ENCODE assay signal across 25 cellular contexts in the genomic region with DNA sequence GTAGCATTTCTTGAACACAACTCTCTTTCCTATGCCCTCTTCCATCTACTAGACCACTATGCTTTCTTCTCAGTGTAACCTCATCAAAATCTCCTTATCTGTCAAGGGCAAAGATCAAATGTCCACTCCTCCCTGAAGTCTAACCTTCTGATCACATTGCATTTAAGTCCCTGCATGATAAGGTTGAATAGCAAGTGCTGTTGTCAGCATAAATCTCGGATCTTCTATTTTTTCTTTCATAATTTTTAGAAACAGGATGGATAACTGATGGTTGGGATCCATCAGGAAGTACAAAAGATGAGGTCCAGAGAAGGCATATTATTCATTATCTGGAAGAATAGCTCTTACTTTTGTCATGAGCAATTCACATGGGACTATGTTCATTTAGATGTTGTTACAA. TPM values are rescaled to one million over a fixed set of nuclear protein-coding genes. Genes with fewer than 3 reads are reported as not detected.
"Had no signal": no experiment of that assay in that cellular context is flagged by ENCODE, and none has a peak within 500 bp of the region (broad histone marks: within the 10 kb centered on the region; RNA-seq: fewer than 3 reads in every experiment).

No MANE protein-coding gene starts in this region.

- H3K79me2 ChIP-seq: parathyroid adenoma had no signal

- H3K9me3 ChIP-seq: ovary, thyroid gland, vagina had no signal

- FAIRE-seq: urothelium cell line had no signal

- H3K4me1 ChIP-seq: neural progenitor cell, parathyroid adenoma, psoas muscle, stomach, thyroid gland, tibial nerve, upper lobe of left lung, vagina had no signal

- H3K36me3 ChIP-seq: ovary, stomach, thoracic aorta, thyroid gland, tibial nerve, upper lobe of left lung, vagina had no signal

- H3K4me3 ChIP-seq: neural progenitor cell, ovary, psoas muscle, skin epidermis, stomach, thoracic aorta, thyroid gland, tibial nerve, upper lobe of left lung, vagina had no signal

- H3K27ac ChIP-seq: neural progenitor cell, ovary, parathyroid adenoma, psoas muscle, skin epidermis, stomach, thoracic aorta, thyroid gland, tibial nerve, upper lobe of left lung, vagina had no signal

- ATAC-seq: natural killer cell; psoas muscle; right cardiac atrium; sciatic nerve; stimulated activated effector memory CD8-positive, alpha-beta T cell treated with anti-CD3 and anti-CD28 coated beads, Interleukin-12 subunit alpha, Interleukin-12 subunit beta, amount 100 ng/mL, for 72 hours; stimulated activated naive B cell treated with anti-CD40 and anti-IgM and Interleukin-4, amounts not matched to agents 10 μg/mL and 1 μg/mL and 100 μg/mL, for 72 hours had no signal

- H3K27me3 ChIP-seq: neural progenitor cell, ovary, stomach, thyroid gland, tibial nerve, upper lobe of left lung, vagina had no signal

- H3K4me2 ChIP-seq: neural progenitor cell had no signal

- DNase-seq: natural killer cell; occipital lobe; ovary; posterior cingulate gyrus; psoas muscle; right cardiac atrium; stimulated activated CD4-positive, alpha-beta T cell treated with anti-CD3 and anti-CD28 coated beads, Interleukin-15, amount 100 ng/mL, for 24 hours; stimulated activated CD4-positive, alpha-beta T cell treated with anti-CD3 and anti-CD28 coated beads, Interleukin-2, amount 100 ng/mL, for 24 hours; stimulated activated CD4-positive, alpha-beta T cell treated with anti-CD3 and anti-CD28 coated beads, Interleukin-2, amount 100 ng/mL, for 48 hours; stimulated activated CD4-positive, alpha-beta T cell treated with anti-CD3 and anti-CD28 coated beads, Interleukin-4, amount 100 ng/mL, for 24 hours; stimulated activated naive B cell treated with anti-CD40 and anti-IgM and Interleukin-4, amounts not matched to agents 10 μg/mL and 1 μg/mL and 100 μg/mL, for 72 hours; stimulated activated naive CD4-positive, alpha-beta T cell treated with Interleukin-2 at 50 U/mL for 16 hours; stomach; thyroid gland; trophoblast cell; upper lobe of left lung had no signal

- H3K9ac ChIP-seq: neural progenitor cell, parathyroid adenoma had no signal

- H2AFZ ChIP-seq: neural progenitor cell, parathyroid adenoma had no signal

RNA-seq across cellular contexts. Expression of a gene that starts 41.0 kb away (rescaled TPM):
- total RNA-seq: natural killer cell had no signal
